In genomic region chr16:29147710-29148425, GRCh38 we compare ENCODE assay signal across 12 cellular contexts.
DNase-seq lines count a peak whose midpoint lies in the region; ATAC-seq and TF ChIP-seq lines count a peak whose summit lies in the region.
"Had no signal": no experiment of that assay in that cellular context is flagged by ENCODE, and none has a peak within 500 bp of the region (broad histone marks: within the 10 kb centered on the region; RNA-seq: fewer than 3 reads in every experiment).

No MANE protein-coding gene starts in this region.

- peaks cover 27% of the 10 kb centered on the region for H3K4me1 ChIP-seq in CD4-positive, alpha-beta memory T cell (ENCODE audit: insufficient read depth, low read length)
- H3K4me1 ChIP-seq: adrenal gland had no signal

- no peak for ATAC-seq in natural killer cell treated with Interleukin-12 subunit alpha and Interleukin-12 subunit beta and Interleukin-15 and Interleukin-18, amount 100 ng/mL, for 72 hours
- no peak for ATAC-seq in HG03045 (IDR thresholded peaks at IDR 0.05; ENCODE audit: unreplicated experiment)

- peak overlapping the region; percentile 46 for H3K4me3 Mint-ChIP-seq in activated CD4-positive, alpha-beta T cell treated with anti-CD3 and anti-CD28 coated beads, Interleukin-2, amount 10 ng/mL, durations not matched to agents 24 days and 14 days
- peak overlapping the region in 3 of 8 donors; percentile 58 to 92 (median 84) for H3K4me3 Mint-ChIP-seq in CD4-positive, alpha-beta memory T cell
- H3K4me3 Mint-ChIP-seq in MCF 10A (ENCODE audit: unreplicated experiment) = no peak overlapping the region
- H3K4me3 Mint-ChIP-seq in natural killer cell treated with Interleukin-12 subunit alpha and Interleukin-12 subunit beta and Interleukin-15 and Interleukin-18, amount 100 ng/mL, for 72 hours = no peak overlapping the region
- no peak overlapping the region for H3K4me3 Mint-ChIP-seq in nephron progenitor cell

- TF ChIP-seq CTCF in MCF 10A (IDR thresholded peaks at IDR 0.05; ENCODE audit: unreplicated experiment) (no peak), nephron progenitor cell (IDR thresholded peaks at IDR 0.05) (no peak)

- peaks cover 6% of the 10 kb centered on the region for H3K36me3 Mint-ChIP-seq in activated CD4-positive, alpha-beta T cell treated with anti-CD3 and anti-CD28 coated beads, Interleukin-2, amount 10 ng/mL, durations not matched to agents 24 days and 14 days (ENCODE audit: low read depth)
- H3K36me3 Mint-ChIP-seq in CD4-positive, alpha-beta memory T cell = peaks cover 15 to 20% of the 10 kb centered on the region in 2 donors
- H3K36me3 Mint-ChIP-seq in MCF 10A (ENCODE audit: insufficient read depth, unreplicated experiment) (no peaks in the 10 kb centered on the region), nephron progenitor cell (ENCODE audit: low read depth) (no peaks in the 10 kb centered on the region)
- H3K36me3 Mint-ChIP-seq in natural killer cell treated with Interleukin-12 subunit alpha and Interleukin-12 subunit beta and Interleukin-15 and Interleukin-18, amount 100 ng/mL, for 72 hours = no peaks in the 10 kb centered on the region

- H3K27me3 Mint-ChIP-seq in activated CD4-positive, alpha-beta T cell treated with anti-CD3 and anti-CD28 coated beads, Interleukin-2, amount 10 ng/mL, durations not matched to agents 24 days and 14 days = no peaks in the 10 kb centered on the region
- H3K27me3 Mint-ChIP-seq in CD4-positive, alpha-beta memory T cell = no peaks in the 10 kb centered on the region
- H3K27me3 Mint-ChIP-seq in MCF 10A (ENCODE audit: insufficient read depth, unreplicated experiment) = no peaks in the 10 kb centered on the region
- no peaks in the 10 kb centered on the region for H3K27me3 Mint-ChIP-seq in natural killer cell treated with Interleukin-12 subunit alpha and Interleukin-12 subunit beta and Interleukin-15 and Interleukin-18, amount 100 ng/mL, for 72 hours
- peaks cover 5% of the 10 kb centered on the region for H3K27me3 Mint-ChIP-seq in nephron progenitor cell (ENCODE audit: low read depth, poor library complexity)

- H3K4me3 ChIP-seq in CD4-positive, alpha-beta memory T cell (ENCODE audit: low read length in 2 of 2) = no peak overlapping the region
- H3K4me3 ChIP-seq: adrenal gland had no signal

- H3K4me1 Mint-ChIP-seq in activated CD4-positive, alpha-beta T cell treated with anti-CD3 and anti-CD28 coated beads, Interleukin-2, amount 10 ng/mL, durations not matched to agents 24 days and 14 days = peaks cover 27% of the 10 kb centered on the region
- H3K4me1 Mint-ChIP-seq in CD4-positive, alpha-beta memory T cell = peaks cover 15 to 45% (median 33%) of the 10 kb centered on the region in 4 donors
- H3K4me1 Mint-ChIP-seq in MCF 10A (ENCODE audit: insufficient read depth, unreplicated experiment) (peaks cover 14% of the 10 kb centered on the region), nephron progenitor cell (peaks cover 36% of the 10 kb centered on the region)
- H3K4me1 Mint-ChIP-seq in natural killer cell treated with Interleukin-12 subunit alpha and Interleukin-12 subunit beta and Interleukin-15 and Interleukin-18, amount 100 ng/mL, for 72 hours (ENCODE audit: low read depth in 2 of 2) = peaks cover 19 to 44% of the 10 kb centered on the region in 2 donors

- CTCF ChIA-PET in CD4-positive, alpha-beta memory T cell (lab: Charles Lee; ENCODE audit: partially characterized antibody) = no interaction called here
- CTCF ChIA-PET in MCF 10A (lab: Yijun Ruan, JAX) = no interaction called here

- peak overlapping the region; percentile 86 for H3K27ac Mint-ChIP-seq in activated CD4-positive, alpha-beta T cell treated with anti-CD3 and anti-CD28 coated beads, Interleukin-2, amount 10 ng/mL, durations not matched to agents 24 days and 14 days
- peak overlapping the region; percentile 85 to 99 (median 97) for H3K27ac Mint-ChIP-seq in CD4-positive, alpha-beta memory T cell
- H3K27ac Mint-ChIP-seq in MCF 10A (ENCODE audit: low read depth, unreplicated experiment) = no peak overlapping the region
- peak overlapping the region; percentile 25 to 81 for H3K27ac Mint-ChIP-seq in natural killer cell treated with Interleukin-12 subunit alpha and Interleukin-12 subunit beta and Interleukin-15 and Interleukin-18, amount 100 ng/mL, for 72 hours
- H3K27ac Mint-ChIP-seq in nephron progenitor cell = no peak overlapping the region

- H3K27me3 ChIP-seq in CD4-positive, alpha-beta memory T cell (ENCODE audit: insufficient read depth, low read length) = no peaks in the 10 kb centered on the region
- H3K27me3 ChIP-seq: adrenal gland had no signal

- POLR2A ChIA-PET in CD4-positive, alpha-beta memory T cell (lab: Charles Lee; ENCODE audit: partially characterized antibody) = no interaction called here
- POLR2A ChIA-PET in MCF 10A (lab: Yijun Ruan, JAX) = no interaction called here

- H3K9me3 Mint-ChIP-seq in activated CD4-positive, alpha-beta T cell treated with anti-CD3 and anti-CD28 coated beads, Interleukin-2, amount 10 ng/mL, durations not matched to agents 24 days and 14 days = no peaks in the 10 kb centered on the region
- no peaks in the 10 kb centered on the region for H3K9me3 Mint-ChIP-seq in CD4-positive, alpha-beta memory T cell
- H3K9me3 Mint-ChIP-seq in MCF 10A (ENCODE audit: unreplicated experiment) (no peaks in the 10 kb centered on the region), nephron progenitor cell (no peaks in the 10 kb centered on the region)
- H3K9me3 Mint-ChIP-seq in natural killer cell treated with Interleukin-12 subunit alpha and Interleukin-12 subunit beta and Interleukin-15 and Interleukin-18, amount 100 ng/mL, for 72 hours = no peaks in the 10 kb centered on the region

- DNase-seq in activated CD4-positive, alpha-beta T cell treated with anti-CD3 and anti-CD28 coated beads, Interleukin-2, amount 10 ng/mL, durations not matched to agents 24 days and 14 days = no peak
- no peak for DNase-seq in activated CD4-positive, alpha-beta T cell treated with anti-CD3 and anti-CD28 coated beads for 4 hours
- no peak for DNase-seq in CD4-positive, alpha-beta memory T cell
- peak; percentile 24 for DNase-seq in MCF 10A (ENCODE audit: unreplicated experiment)
- no peak for DNase-seq in natural killer cell treated with Interleukin-12 subunit alpha and Interleukin-12 subunit beta and Interleukin-15 and Interleukin-18, amount 100 ng/mL, for 72 hours (ENCODE audit: low spot score)
- no peak for DNase-seq in activated CD4-positive, CD25-positive, alpha-beta regulatory T cell (lab: John Stamatoyannopoulos, UW)
- no peak for DNase-seq in nephron progenitor cell
- DNase-seq: NCI-H2081 treated with DMSO at 0.1 percent for 48 hours, retina had no signal

- peak overlapping the region; percentile 55 for H3K27ac ChIP-seq in CD4-positive, alpha-beta memory T cell (ENCODE audit: low read depth, low read length)
- H3K27ac ChIP-seq: adrenal gland, RWPE1 had no signal

- no peaks in the 10 kb centered on the region for H3K36me3 ChIP-seq in CD4-positive, alpha-beta memory T cell (ENCODE audit: insufficient read depth, low read length)
- H3K36me3 ChIP-seq: adrenal gland had no signal

- no peaks in the 10 kb centered on the region for H3K9me3 ChIP-seq in CD4-positive, alpha-beta memory T cell (ENCODE audit: control insufficient read depth in 1 of 2, low read length in 2 of 2)
- H3K9me3 ChIP-seq: adrenal gland had no signal

- BruUV-seq in MCF 10A (replicated peaks; lab: Mats Ljungman, UMichigan) = no TSS peak

- intact Hi-C loops in activated CD4-positive, alpha-beta T cell treated with anti-CD3 and anti-CD28 coated beads, Interleukin-2, amount 10 ng/mL, durations not matched to agents 24 days and 14 days (cut with micrococcal nuclease) = no loop called here
- intact Hi-C loops in CD4-positive, alpha-beta memory T cell (cut with micrococcal nuclease) = no loop called here
- intact Hi-C loops in MCF 10A (cut with micrococcal nuclease) = no loop called here

Comparison
In these comparisons a context has a peak if more than half of its experiments do, and no peak if none do; other contexts are left out.
1. H3K27ac Mint-ChIP-seq: peak in activated CD4-positive, alpha-beta T cell treated with anti-CD3 and anti-CD28 coated beads, Interleukin-2, amount 10 ng/mL, durations not matched to agents 24 days and 14 days (single experiment), CD4-positive, alpha-beta memory T cell (7 of 7) and natural killer cell treated with Interleukin-12 subunit alpha and Interleukin-12 subunit beta and Interleukin-15 and Interleukin-18, amount 100 ng/mL, for 72 hours (2 of 2); none in MCF 10A (single experiment) and nephron progenitor cell (single experiment).